ENCODE assay signal across 8 cellular contexts in genomic region chr2:174985624-174986023, GRCh38. TPM values are rescaled to one million over a fixed set of nuclear protein-coding genes. Genes with fewer than 3 reads are reported as not detected.
A peak's percentile ranks its signal among the peaks of the same experiment; 100 is the strongest.
DNase-seq lines count a peak whose midpoint lies in the region; ATAC-seq and TF ChIP-seq lines count a peak whose summit lies in the region.

No MANE protein-coding gene starts in this region.

- no peaks in the 10 kb centered on the region for H3K36me3 ChIP-seq in mesenchymal stem cell (ENCODE audit: control insufficient read depth in 1 of 2, insufficient read depth in 2 of 2, low read depth in 1 of 2, low read length in 2 of 2)

- no peaks in the 10 kb centered on the region for H3K9me3 ChIP-seq in mesenchymal stem cell (ENCODE audit: control insufficient read depth, low read length)

- H2BK12ac ChIP-seq in mesenchymal stem cell (ENCODE audit: low read length in 2 of 2) = no peak overlapping the region

- no peaks in the 10 kb centered on the region for H3K4me1 ChIP-seq in mesenchymal stem cell (ENCODE audit: control insufficient read depth, insufficient read depth, low read depth, low read length)

- peak; percentile 36 for DNase-seq in LHCN-M2 (ENCODE audit: low read depth)
- DNase-seq in cerebellar cortex (ENCODE audit: low spot score) = peak; percentile 54
- DNase-seq in mesenchymal stem cell = peak; percentile 47
- no peak for DNase-seq in activated CD4-positive, alpha-beta T cell treated with anti-CD3 and anti-CD28 coated beads, Interleukin-2, amount 50 U/mL, for 4 hours
- DNase-seq in activated CD8-positive, alpha-beta memory T cell treated with anti-CD3 and anti-CD28 coated beads for 24 hours = no peak

- ATAC-seq in GM19324 (IDR thresholded peaks at IDR 0.05; ENCODE audit: low FRiP score, unreplicated experiment) (no peak), GM18861 (IDR thresholded peaks at IDR 0.05; ENCODE audit: unreplicated experiment) (no peak)

- no peak overlapping the region for H4K8ac ChIP-seq in mesenchymal stem cell (ENCODE audit: low read length)

- H3K27me3 ChIP-seq in mesenchymal stem cell (ENCODE audit: control insufficient read depth in 1 of 2, insufficient read depth in 1 of 2, low read length in 2 of 2) = no peaks in the 10 kb centered on the region

- no peak overlapping the region for H2AK5ac ChIP-seq in mesenchymal stem cell (ENCODE audit: low read length, severe bottlenecking)

- H3K9ac ChIP-seq in mesenchymal stem cell (ENCODE audit: low read length) = peak overlapping the region; percentile 45

- H2AFZ ChIP-seq in mesenchymal stem cell (ENCODE audit: low read depth, low read length) = no peak overlapping the region

- H3K27ac ChIP-seq in C4-2B = no peak overlapping the region
- H3K27ac ChIP-seq in mesenchymal stem cell (ENCODE audit: low read length, poor library complexity, severe bottlenecking) = no peak overlapping the region

- H2BK5ac ChIP-seq in mesenchymal stem cell (ENCODE audit: low read depth, low read length, poor library complexity, severe bottlenecking) = no peak overlapping the region

- H3K79me1 ChIP-seq in mesenchymal stem cell (replicated peaks; ENCODE audit: low read length, poor library complexity, severe bottlenecking) = no peaks in the 10 kb centered on the region

- peak; percentile 71 for TF ChIP-seq CTCF in C4-2B (conservative IDR thresholded peaks at IDR 0.05)

- H3K4me2 ChIP-seq in mesenchymal stem cell (ENCODE audit: low read length, poor library complexity, severe bottlenecking) = no peak overlapping the region

- no peak overlapping the region for H2BK120ac ChIP-seq in mesenchymal stem cell (ENCODE audit: low read depth, low read length)

- no peak overlapping the region for H3K18ac ChIP-seq in mesenchymal stem cell (ENCODE audit: low read depth in 1 of 2, low read length in 2 of 2)

- H4K91ac ChIP-seq in mesenchymal stem cell (ENCODE audit: low read length) = no peak overlapping the region

- no peak overlapping the region for H3K14ac ChIP-seq in mesenchymal stem cell (ENCODE audit: low read length in 2 of 2)

- H3K23ac ChIP-seq in mesenchymal stem cell (ENCODE audit: low read length in 2 of 2) = no peak overlapping the region

- WGBS in mesenchymal stem cell = 100% methylated on average over 1 of the region's 2 CpGs

- no peak overlapping the region for H3K4ac ChIP-seq in mesenchymal stem cell (ENCODE audit: low read depth in 1 of 2, low read length in 2 of 2)

- H3K4me3 ChIP-seq in mesenchymal stem cell (ENCODE audit: insufficient read depth in 1 of 2, low read depth in 1 of 2, low read length in 2 of 2) = no peak overlapping the region

- H2BK15ac ChIP-seq in mesenchymal stem cell (ENCODE audit: low read depth, poor library complexity, severe bottlenecking) = no peak overlapping the region

RNA-seq across cellular contexts. Expression of gene CHN1, which starts 19.6 kb away (rescaled TPM):
- total RNA-seq in LHCN-M2 (2014; rRNA removed) = 61.4 and 61.7 TPM in 2 replicates
- 41.3 TPM for polyA plus RNA-seq in LHCN-M2 (2012)
- polyA plus RNA-seq in mesenchymal stem cell (2013, experiment 1 of 2) = 21.7 TPM
- polyA plus RNA-seq in mesenchymal stem cell (2013, experiment 2 of 2) = 20.5 TPM

Comparison
In these comparisons a context has a peak if more than half of its experiments do, and no peak if none do; other contexts are left out.
1. DNase-seq: peak in LHCN-M2 (single experiment), cerebellar cortex (single experiment) and mesenchymal stem cell (single experiment); none in activated CD4-positive, alpha-beta T cell treated with anti-CD3 and anti-CD28 coated beads, Interleukin-2, amount 50 U/mL, for 4 hours (0 of 2) and activated CD8-positive, alpha-beta memory T cell treated with anti-CD3 and anti-CD28 coated beads for 24 hours (single experiment).